Comparison of ENCODE assay signal across 20 cellular contexts in genomic region chr7:134740364-134740763, GRCh38. TPM values are rescaled to one million over a fixed set of nuclear protein-coding genes. Genes with fewer than 3 reads are reported as not detected.
DNase-seq lines count a peak whose midpoint lies in the region; ATAC-seq and TF ChIP-seq lines count a peak whose summit lies in the region.
"Had no signal": no experiment of that assay in that cellular context is flagged by ENCODE, and none has a peak within 500 bp of the region (broad histone marks: within the 10 kb centered on the region; RNA-seq: fewer than 3 reads in every experiment).

No MANE protein-coding gene starts in this region.

- H3K27ac ChIP-seq in left ventricle myocardium inferior (replicated peaks) (peak overlapping the region; percentile 22), right cardiac atrium (ENCODE audit: low read length) (no peak overlapping the region), mesenchymal stem cell (ENCODE audit: low read length, poor library complexity, severe bottlenecking) (no peak overlapping the region), tibial artery (peak overlapping the region; percentile 74 to 84), colonic mucosa (no peak overlapping the region)

- H3K4me1 ChIP-seq in left ventricle myocardium inferior (peaks cover 24% of the 10 kb centered on the region), right cardiac atrium (ENCODE audit: control insufficient read depth, insufficient read depth, low read length) (peaks cover 4% of the 10 kb centered on the region), mesenchymal stem cell (ENCODE audit: control insufficient read depth, insufficient read depth, low read depth, low read length) (peaks cover 7% of the 10 kb centered on the region), tibial artery (peaks cover 4 to 59% (median 28%) of the 10 kb centered on the region in 4 donors), colonic mucosa (no peaks in the 10 kb centered on the region)

- no peak overlapping the region for H3K4me3 Mint-ChIP-seq in chondrocyte (ENCODE audit: unreplicated experiment)
- H3K4me3 Mint-ChIP-seq in activated naive CD4-positive, alpha-beta T cell treated with anti-CD3 and anti-CD28 coated beads for 36 hours = no peak overlapping the region

- no peak for ATAC-seq in right cardiac atrium
- ATAC-seq: HCT116, HepG2, K562 had no signal

- no peak overlapping the region for H4K91ac ChIP-seq in mesenchymal stem cell (ENCODE audit: low read length)

- H3K4me2 ChIP-seq in mesenchymal stem cell (ENCODE audit: low read length, poor library complexity, severe bottlenecking) = no peak overlapping the region

- no peak overlapping the region for H3K4ac ChIP-seq in mesenchymal stem cell (ENCODE audit: low read depth in 1 of 2, low read length in 2 of 2)

- H3K9me3 Mint-ChIP-seq in chondrocyte (ENCODE audit: low read depth) = no peaks in the 10 kb centered on the region
- no peaks in the 10 kb centered on the region for H3K9me3 Mint-ChIP-seq in activated naive CD4-positive, alpha-beta T cell treated with anti-CD3 and anti-CD28 coated beads for 36 hours

- no peak overlapping the region for H2AFZ ChIP-seq in mesenchymal stem cell (ENCODE audit: low read depth, low read length)

- H3K36me3 Mint-ChIP-seq in chondrocyte (ENCODE audit: low read depth) = no peaks in the 10 kb centered on the region
- peaks cover 2% of the 10 kb centered on the region for H3K36me3 Mint-ChIP-seq in activated naive CD4-positive, alpha-beta T cell treated with anti-CD3 and anti-CD28 coated beads for 36 hours (ENCODE audit: low read depth)

- DNase-seq in left ventricle myocardium inferior = no peak
- no peak for DNase-seq in right cardiac atrium
- DNase-seq in chondrocyte (ENCODE audit: low spot score) = no peak
- no peak for DNase-seq in mesenchymal stem cell
- DNase-seq in tibial artery = no peak
- DNase-seq in HK-2 (ENCODE audit: unreplicated experiment) = no peak
- DNase-seq in colonic mucosa = no peak
- DNase-seq in activated naive CD4-positive, alpha-beta T cell treated with anti-CD3 and anti-CD28 coated beads for 36 hours = no peak
- DNase-seq: DMS153, DND-41, Kasumi-1, NCI-H1105 treated with DMSO at 0.1 percent for 48 hours, NCI-H146, NCI-H1930, NCI-H2107, NCI-H524, NCI-H748 treated with DMSO at 0.1 percent for 48 hours had no signal

- 36% methylated on average over 4 of the region's 4 CpGs for WGBS in right cardiac atrium
- WGBS in mesenchymal stem cell = 75% methylated on average over 4 of the region's 4 CpGs

- H3K4me1 Mint-ChIP-seq in chondrocyte (ENCODE audit: low read depth) = peaks cover 97% of the 10 kb centered on the region
- peaks cover 10% of the 10 kb centered on the region for H3K4me1 Mint-ChIP-seq in activated naive CD4-positive, alpha-beta T cell treated with anti-CD3 and anti-CD28 coated beads for 36 hours (ENCODE audit: low read depth)

- peak overlapping the region; percentile 96 for H3K27ac Mint-ChIP-seq in chondrocyte (ENCODE audit: unreplicated experiment)
- no peak overlapping the region for H3K27ac Mint-ChIP-seq in activated naive CD4-positive, alpha-beta T cell treated with anti-CD3 and anti-CD28 coated beads for 36 hours

- H3K23ac ChIP-seq in mesenchymal stem cell (ENCODE audit: low read length in 2 of 2) = no peak overlapping the region

- H3K9me3 ChIP-seq in left ventricle myocardium inferior (replicated peaks) = no peaks in the 10 kb centered on the region
- H3K9me3 ChIP-seq in right cardiac atrium (ENCODE audit: control insufficient read depth, low read length) = no peaks in the 10 kb centered on the region
- no peaks in the 10 kb centered on the region for H3K9me3 ChIP-seq in mesenchymal stem cell (ENCODE audit: control insufficient read depth, low read length)
- H3K9me3 ChIP-seq in tibial artery = no peaks in the 10 kb centered on the region
- H3K9me3 ChIP-seq in colonic mucosa = no peaks in the 10 kb centered on the region

- H2BK12ac ChIP-seq in mesenchymal stem cell (ENCODE audit: low read length in 2 of 2) = peak overlapping the region in 1 of 2 experiments; percentile 34

- H3K18ac ChIP-seq in mesenchymal stem cell (ENCODE audit: low read depth in 1 of 2, low read length in 2 of 2) = no peak overlapping the region

- H3K27me3 Mint-ChIP-seq in chondrocyte (ENCODE audit: low read depth) = no peaks in the 10 kb centered on the region
- H3K27me3 Mint-ChIP-seq in activated naive CD4-positive, alpha-beta T cell treated with anti-CD3 and anti-CD28 coated beads for 36 hours (ENCODE audit: low read depth) = no peaks in the 10 kb centered on the region

- no peaks in the 10 kb centered on the region for H3K27me3 ChIP-seq in left ventricle myocardium inferior (ENCODE audit: low read depth)
- H3K27me3 ChIP-seq in right cardiac atrium (ENCODE audit: control insufficient read depth, insufficient read depth) = no peaks in the 10 kb centered on the region
- H3K27me3 ChIP-seq in mesenchymal stem cell (ENCODE audit: control insufficient read depth in 1 of 2, insufficient read depth in 1 of 2, low read length in 2 of 2) = no peaks in the 10 kb centered on the region
- no peaks in the 10 kb centered on the region for H3K27me3 ChIP-seq in tibial artery
- no peaks in the 10 kb centered on the region for H3K27me3 ChIP-seq in colonic mucosa

- no peak overlapping the region for H4K8ac ChIP-seq in mesenchymal stem cell (ENCODE audit: low read length)

- TF ChIP-seq CTCF in left ventricle myocardium inferior (IDR thresholded peaks at IDR 0.05; ENCODE audit: borderline replicate concordance) (no peak), chondrocyte (IDR thresholded peaks at IDR 0.05) (no peak), tibial artery (IDR thresholded peaks at IDR 0.05) (no peak), colonic mucosa (IDR thresholded peaks at IDR 0.05) (no peak)

- no peak overlapping the region for H2BK120ac ChIP-seq in mesenchymal stem cell (ENCODE audit: low read depth, low read length)

- no peak overlapping the region for H3K14ac ChIP-seq in mesenchymal stem cell (ENCODE audit: low read length in 2 of 2)

- no peak overlapping the region for H2BK15ac ChIP-seq in mesenchymal stem cell (ENCODE audit: low read depth, poor library complexity, severe bottlenecking)

- H3K4me3 ChIP-seq in left ventricle myocardium inferior (no peak overlapping the region), right cardiac atrium (ENCODE audit: low read length) (no peak overlapping the region), mesenchymal stem cell (ENCODE audit: insufficient read depth in 1 of 2, low read depth in 1 of 2, low read length in 2 of 2) (no peak overlapping the region), tibial artery (no peak overlapping the region), colonic mucosa (no peak overlapping the region)
- H3K4me3 ChIP-seq: K562 had no signal

- peak overlapping the region; percentile 36 for H2AK5ac ChIP-seq in mesenchymal stem cell (ENCODE audit: low read length, severe bottlenecking)

- H2BK5ac ChIP-seq in mesenchymal stem cell (ENCODE audit: low read depth, low read length, poor library complexity, severe bottlenecking) = no peak overlapping the region

- CTCF ChIA-PET in activated naive CD4-positive, alpha-beta T cell treated with anti-CD3 and anti-CD28 coated beads for 36 hours (lab: Charles Lee) = interaction anchor here (1.7 kb wide), 1 partner anchor 16 kb away, joined by 4 read pairs; no protein-coding TSS in a partner anchor

- intact Hi-C loops in left ventricle myocardium inferior (cut with micrococcal nuclease) = no loop called here
- intact Hi-C loops in right cardiac atrium (cut with DNase I) = loop anchor here in 2 of 4 donors (5.0 to 10.0 kb wide), 2 partner anchors 43 to 46 kb away; no protein-coding TSS in a partner anchor
- intact Hi-C loops in tibial artery (cut with DNase I; ENCODE audit: low total_unique reads) = no loop called here
- intact Hi-C loops in colonic mucosa (cut with DNase I) = no loop called here
- intact Hi-C loops in activated naive CD4-positive, alpha-beta T cell treated with anti-CD3 and anti-CD28 coated beads for 36 hours (cut with micrococcal nuclease) = no loop called here

- H3K79me1 ChIP-seq in mesenchymal stem cell (replicated peaks; ENCODE audit: low read length, poor library complexity, severe bottlenecking) = no peaks in the 10 kb centered on the region

- H3K36me3 ChIP-seq in left ventricle myocardium inferior (no peaks in the 10 kb centered on the region), mesenchymal stem cell (ENCODE audit: control insufficient read depth in 1 of 2, insufficient read depth in 2 of 2, low read depth in 1 of 2, low read length in 2 of 2) (no peaks in the 10 kb centered on the region), tibial artery (no peaks in the 10 kb centered on the region), colonic mucosa (no peaks in the 10 kb centered on the region)

- H3K9ac ChIP-seq in mesenchymal stem cell (ENCODE audit: low read length) (no peak overlapping the region), colonic mucosa (ENCODE audit: low read depth in 2 of 2, low read length in 2 of 2) (no peak overlapping the region)

RNA-seq across cellular contexts. Expression of gene CALD1, which starts 39.1 kb away (rescaled TPM):
- 122 TPM for total RNA-seq in left ventricle myocardium inferior
- 100 to 1,000 TPM; 127 to 214 (median 137) TPM for total RNA-seq in right cardiac atrium
- 93.9 TPM for polyA plus RNA-seq in right cardiac atrium
- total RNA-seq in chondrocyte = 1,623 to 1,979 TPM (median 1,941 TPM) in 3 replicates
- 820 TPM for polyA plus RNA-seq in mesenchymal stem cell (2013, experiment 1 of 2)
- 785 TPM for polyA plus RNA-seq in mesenchymal stem cell (2013, experiment 2 of 2)
- total RNA-seq in colonic mucosa = 100 to 1,000 TPM in 1 of 2 donors, 10 to 100 TPM in 1; 27.4 to 193 TPM
- total RNA-seq in activated naive CD4-positive, alpha-beta T cell treated with anti-CD3 and anti-CD28 coated beads for 36 hours = under 1 TPM; 0.42 to 0.62 TPM
- polyA plus RNA-seq: K562 had no signal

Comparison
In these comparisons a context has a peak if more than half of its experiments do, and no peak if none do; other contexts are left out.
1. H3K27ac ChIP-seq: peak in left ventricle myocardium inferior (single experiment) and tibial artery (2 of 2); none in right cardiac atrium (single experiment), mesenchymal stem cell (single experiment) and colonic mucosa (single experiment).
2. RNA of gene CALD1, which starts 39.1 kb away (total RNA-seq): 1,623 to 1,979 TPM in chondrocyte, 27.4 to 193 TPM in colonic mucosa, 127 to 214 TPM in right cardiac atrium and 122 TPM in left ventricle myocardium inferior (single experiment); 0.42 to 0.62 TPM in activated naive CD4-positive, alpha-beta T cell treated with anti-CD3 and anti-CD28 coated beads for 36 hours; every median in the first group is over 10 times any median in the second.